In genomic region chr17:51528116-51528515, GRCh38 we compare ENCODE assay signal across 25 cellular contexts.
"Had no signal": no experiment of that assay in that cellular context is flagged by ENCODE, and none has a peak within 500 bp of the region (broad histone marks: within the 10 kb centered on the region; RNA-seq: fewer than 3 reads in every experiment).

No MANE protein-coding gene starts in this region.

- H3K4me3 ChIP-seq: MG63 had no signal

- H3K4me2 ChIP-seq: SK-N-SH had no signal

- H3K36me3 ChIP-seq: MG63 had no signal

- H3K9ac ChIP-seq: SK-N-SH had no signal

- ATAC-seq: HepG2, Panc1, PC-3 had no signal

- H3K27ac ChIP-seq: RWPE1 had no signal

- H3K9me3 ChIP-seq: MG63 had no signal

- DNase-seq: IMR-90; Karpas-422; KG1; MG63; NCI-H1092; NCI-H1105 treated with DMSO at 0.1 percent for 48 hours; NCI-H1417 treated with DMSO at 0.1 percent for 48 hours; NCI-H187; NCI-H2029; NCI-H2081 treated with DMSO at 0.1 percent for 48 hours; NCI-H2171; NCI-H226; NCI-H446; NCI-H510A; NCI-H524 treated with DMSO at 0.1 percent for 48 hours; NCI-H69; NCI-H774; NK-92 treated with Interleukin-12 subunit alpha and Interleukin-12 subunit beta, amount 100 ng/mL, for 24 hours; PC-3; SHP77; SK-N-SH; SW 1271 had no signal
